8 cellular contexts compared by ENCODE assay signal in genomic region chr7:141012044-141012685, GRCh38. TPM values are rescaled to one million over a fixed set of nuclear protein-coding genes. Genes with fewer than 3 reads are reported as not detected.
DNase-seq lines count a peak whose midpoint lies in the region; ATAC-seq and TF ChIP-seq lines count a peak whose summit lies in the region.

No MANE protein-coding gene starts in this region.

- no peaks in the 10 kb centered on the region for H3K9me3 ChIP-seq in ascending aorta

- peak; percentile 32 for ATAC-seq in GM21737 (IDR thresholded peaks at IDR 0.05; ENCODE audit: unreplicated experiment)
- ATAC-seq in GM19324 (IDR thresholded peaks at IDR 0.05; ENCODE audit: low FRiP score, unreplicated experiment), result no peak

- intact Hi-C loops in ascending aorta (cut with DNase I), result loop anchor here (5.0 to 10.0 kb wide), 3 partner anchors 495 to 617 kb away; partner anchors contain the start of genes MKRN1 and SLC37A3

- no peak overlapping the region for H3K27ac ChIP-seq in ascending aorta

- no peaks in the 10 kb centered on the region for H3K27me3 ChIP-seq in ascending aorta

- H3K4me3 ChIP-seq in ascending aorta, result no peak overlapping the region

- H3K36me3 ChIP-seq in ascending aorta, result peaks cover 8 to 17% of the 10 kb centered on the region in 2 donors

- peak in 2 of 3 experiments; percentile 27 to 51 for TF ChIP-seq CTCF in ascending aorta (IDR thresholded peaks at IDR 0.05)

- peak; percentile 67 for DNase-seq in DMS79 treated with DMSO at 0.1 percent for 48 hours (lab: John Stamatoyannopoulos, UW)
- DNase-seq in NCI-H128 (lab: John Stamatoyannopoulos, UW; ENCODE audit: unreplicated experiment), result peak; percentile 57
- DNase-seq in T-helper 22 cell (ENCODE audit: low read depth), result peak; percentile 60
- DNase-seq in ascending aorta (ENCODE audit: low spot score in 2 of 2), result peak in 1 of 2 donors; percentile 76
- DNase-seq in iPS-NIHi7 (ENCODE audit: extremely low spot score), result peak; percentile 60
- peak; percentile 38 to 59 (median 50) for DNase-seq in stimulated activated CD4-positive, alpha-beta T cell treated with anti-CD3 and anti-CD28 coated beads, Interleukin-1b, Interleukin-23, amount 100 ng/mL, for 24 hours (ENCODE audit: low read depth in 4 of 4, low spot score in 1 of 4)

- peaks cover 3 to 6% of the 10 kb centered on the region in 2 donors for H3K4me1 ChIP-seq in ascending aorta

RNA-seq across cellular contexts. Expression of gene MRPS33, which starts 2.6 kb away (rescaled TPM):
- 8.9 TPM for total RNA-seq in ascending aorta
